Comparison of ENCODE assay signal across 21 cellular contexts in the genomic region with DNA sequence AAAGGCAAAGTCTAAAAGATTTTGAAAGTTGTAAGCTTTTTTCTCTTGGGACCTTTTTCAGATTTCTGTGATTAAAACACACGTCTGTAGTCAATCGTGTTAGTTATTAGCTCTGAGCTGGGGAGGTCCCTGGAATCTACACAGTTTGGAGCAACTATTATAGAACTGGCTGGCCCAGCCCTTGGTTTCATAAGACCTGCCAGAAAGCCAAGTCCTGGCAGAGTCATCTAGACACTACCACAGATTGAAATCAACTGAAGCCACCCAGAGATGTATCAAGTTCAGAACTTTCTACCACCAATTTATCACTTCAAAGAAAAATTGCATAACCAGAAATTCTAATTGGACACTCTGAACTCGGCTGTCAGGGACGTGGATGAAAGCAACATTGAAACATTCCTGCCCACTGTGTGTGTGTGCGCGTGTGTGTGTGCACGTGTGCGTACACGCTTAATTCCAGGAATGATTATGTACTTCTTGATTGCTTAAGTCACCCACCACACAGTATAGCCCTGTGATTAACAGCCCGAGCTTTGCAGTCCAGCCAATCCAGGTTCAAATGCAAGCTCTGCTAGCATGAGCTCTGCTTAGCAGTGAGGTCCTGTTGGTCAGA.
DNase-seq lines count a peak whose midpoint lies in the region; ATAC-seq, FAIRE-seq and TF ChIP-seq lines count a peak whose summit lies in the region.
"Had no signal": no experiment of that assay in that cellular context is flagged by ENCODE, and none has a peak within 500 bp of the region (broad histone marks: within the 10 kb centered on the region; RNA-seq: fewer than 3 reads in every experiment).

No MANE protein-coding gene starts in this region.

- no peak overlapping the region for H2AFZ ChIP-seq in keratinocyte (ENCODE audit: control insufficient read depth, low read length)
- H2AFZ ChIP-seq: GM23338 had no signal

- H3K9me1 ChIP-seq in keratinocyte (ENCODE audit: control insufficient read depth, extremely low read depth, insufficient read depth, low read length) = no peaks in the 10 kb centered on the region

- H3K9me3 ChIP-seq in esophagus muscularis mucosa = no peaks in the 10 kb centered on the region
- H3K9me3 ChIP-seq in keratinocyte (ENCODE audit: control insufficient read depth, low read depth, low read length) = no peaks in the 10 kb centered on the region
- no peaks in the 10 kb centered on the region for H3K9me3 ChIP-seq in gastrocnemius medialis
- H3K9me3 ChIP-seq: Caco-2, SJCRH30 had no signal

- in situ Hi-C loops in gastrocnemius medialis (cut with MboI; ENCODE audit: low sequenced_read_pairs in 4 of 4) (no loop called here), G401 (cut with HindIII; ENCODE audit: low sequenced_read_pairs) (no loop called here)

- H3K79me2 ChIP-seq in keratinocyte (ENCODE audit: control insufficient read depth, insufficient read depth, low read length) = no peaks in the 10 kb centered on the region

- no peak overlapping the region for H3K9ac ChIP-seq in keratinocyte (ENCODE audit: control insufficient read depth, extremely low read depth, insufficient read depth, low read length)

- H3K27me3 ChIP-seq in esophagus muscularis mucosa (no peaks in the 10 kb centered on the region), keratinocyte (ENCODE audit: control insufficient read depth, extremely low read depth, insufficient read depth, low read length) (no peaks in the 10 kb centered on the region), gastrocnemius medialis (no peaks in the 10 kb centered on the region)
- H3K27me3 ChIP-seq: SJCRH30 had no signal

- FAIRE-seq in keratinocyte (lab: Jason Lieb, UNC) = peak; percentile 9
- FAIRE-seq: A204.1, K562 had no signal

- peak overlapping the region; percentile 21 to 73 (median 52) for H3K27ac ChIP-seq in esophagus muscularis mucosa (replicated peaks in 1 of 4)
- no peak overlapping the region for H3K27ac ChIP-seq in keratinocyte (ENCODE audit: control insufficient read depth, insufficient read depth, low read length)
- peak overlapping the region in 2 of 4 donors; percentile 33 to 64 for H3K27ac ChIP-seq in gastrocnemius medialis
- H3K27ac ChIP-seq: SJCRH30 had no signal

- TF ChIP-seq CTCF in AG10803 (conservative IDR thresholded peaks at IDR 0.05; ENCODE audit: low read length) = no peak
- no peak for TF ChIP-seq CTCF in esophagus muscularis mucosa (IDR thresholded peaks at IDR 0.05)
- TF ChIP-seq CTCF in keratinocyte (optimal IDR thresholded peaks at IDR 0.05 in 1 of 3, IDR thresholded peaks at IDR 0.05 in 1 of 3, conservative IDR thresholded peaks at IDR 0.05 in 1 of 3; ENCODE audit: extremely low read depth in 1 of 3, insufficient read depth in 2 of 3, low read length in 3 of 3) = no peak
- TF ChIP-seq CTCF in gastrocnemius medialis (IDR thresholded peaks at IDR 0.05 in 4 of 5, conservative IDR thresholded peaks at IDR 0.05 in 1 of 5) = no peak

- DNase-seq in AG10803 (ENCODE audit: low read depth) (peak; percentile 94), esophagus muscularis mucosa (ENCODE audit: extremely low spot score) (no peak), keratinocyte (ENCODE audit: low read depth, low spot score) (no peak), gastrocnemius medialis (peak; percentile 37 to 53), G401 (ENCODE audit: low spot score) (no peak), NCI-H69 (lab: John Stamatoyannopoulos, UW) (no peak), activated gamma-delta T cell (lab: John Stamatoyannopoulos, UW) (no peak)
- DNase-seq: AML-193, Caco-2, DMS53, NCI-H1436, NCI-H2029, NCI-H2171 treated with DMSO at 0.1 percent for 48 hours, NCI-H446 treated with DMSO at 0.1 percent for 48 hours, NCI-H748 treated with DMSO at 0.1 percent for 48 hours, PC-3, SJCRH30 had no signal

- intact Hi-C loops in esophagus muscularis mucosa (cut with DNase I) = no loop called here
- intact Hi-C loops in gastrocnemius medialis (cut with DNase I; ENCODE audit: low total_unique reads) = no loop called here

- H3K4me1 ChIP-seq in esophagus muscularis mucosa (peaks cover 9 to 62% (median 50%) of the 10 kb centered on the region in 4 donors), keratinocyte (ENCODE audit: control insufficient read depth, extremely low read depth, insufficient read depth, low read length) (peaks cover 9% of the 10 kb centered on the region), gastrocnemius medialis (peaks cover 16% of the 10 kb centered on the region in 2 donors)
- H3K4me1 ChIP-seq: Caco-2, SJCRH30 had no signal

- TF ChIP-seq EP300 in esophagus muscularis mucosa (IDR thresholded peaks at IDR 0.05) = no peak

- H3K4me2 ChIP-seq in keratinocyte (ENCODE audit: control insufficient read depth, extremely low read depth, insufficient read depth, low read depth, low read length) = no peak overlapping the region
- H3K4me2 ChIP-seq: GM23338 had no signal

- dilution Hi-C loops in keratinocyte (cut with MboI; ENCODE audit: extremely low pct_ligation_motif_present, low sequenced_read_pairs) = no loop called here

- 69% methylated on average over 9 of the region's 10 CpGs for WGBS in esophagus muscularis mucosa

- no peaks in the 10 kb centered on the region for H4K20me1 ChIP-seq in keratinocyte (ENCODE audit: control insufficient read depth, extremely low read depth, insufficient read depth, low read length)

- H3K36me3 ChIP-seq in esophagus muscularis mucosa (no peaks in the 10 kb centered on the region), keratinocyte (ENCODE audit: control insufficient read depth in 2 of 2, extremely low read depth in 1 of 2, insufficient read depth in 2 of 2, low read length in 2 of 2) (no peaks in the 10 kb centered on the region), gastrocnemius medialis (no peaks in the 10 kb centered on the region)
- H3K36me3 ChIP-seq: SJCRH30 had no signal

- H3K4me3 ChIP-seq in AG10803 (ENCODE audit: low read length) = no peak overlapping the region
- no peak overlapping the region for H3K4me3 ChIP-seq in esophagus muscularis mucosa
- H3K4me3 ChIP-seq in keratinocyte (ENCODE audit: control insufficient read depth in 2 of 3, extremely low read depth in 1 of 3, insufficient read depth in 2 of 3, low read depth in 1 of 3, low read length in 3 of 3) = no peak overlapping the region
- H3K4me3 ChIP-seq in gastrocnemius medialis = no peak overlapping the region
- H3K4me3 ChIP-seq: GM23338, K562, SJCRH30 had no signal

- TF ChIP-seq POLR2A in esophagus muscularis mucosa (IDR thresholded peaks at IDR 0.05; ENCODE audit: low read depth) (no peak), gastrocnemius medialis (IDR thresholded peaks at IDR 0.05) (no peak)

- ATAC-seq in gastrocnemius medialis (peak; percentile 52 to 73), HG03045 (IDR thresholded peaks at IDR 0.05; ENCODE audit: unreplicated experiment) (no peak)
- ATAC-seq: GM23338, K562, PC-3 had no signal

Comparison
In these comparisons a context has a peak if more than half of its experiments do, and no peak if none do; other contexts are left out.
1. DNase-seq: peak in AG10803 (single experiment) and gastrocnemius medialis (2 of 2); none in esophagus muscularis mucosa (single experiment), keratinocyte (single experiment), G401 (single experiment), NCI-H69 (single experiment) and activated gamma-delta T cell (single experiment).